1 cellular context compared by ENCODE assay signal in the genomic region with DNA sequence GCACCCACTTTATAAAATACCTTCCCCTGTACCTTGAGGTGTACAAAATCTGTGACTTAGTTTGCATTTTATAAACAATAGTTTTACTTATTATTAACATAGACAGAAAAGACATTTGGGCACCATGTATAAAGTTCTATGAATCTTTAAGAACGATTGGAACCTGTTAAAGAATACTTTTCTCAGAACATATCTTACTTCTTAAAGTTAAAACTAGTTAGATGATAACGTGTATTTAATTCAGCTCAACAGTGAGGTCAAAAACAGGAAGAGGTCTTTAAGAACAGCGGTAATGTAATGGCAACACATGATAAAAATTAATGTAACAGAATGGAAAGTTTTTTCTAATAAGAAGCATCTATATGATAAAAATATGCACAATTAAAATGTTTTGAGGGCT.
TF ChIP-seq lines count a peak whose summit lies in the region.

No MANE protein-coding gene starts in this region.

TF ChIP-seq in HEK293T, 16 proteins besides CTCF, POLR2A, EP300 and RAD21:
- TF ChIP-seq BHLHE40 (IDR thresholded peaks at IDR 0.05; ENCODE audit: borderline replicate concordance) (no peak), ELF4 (IDR thresholded peaks at IDR 0.05) (no peak), ARNT (IDR thresholded peaks at IDR 0.05) (no peak), TARDBP (IDR thresholded peaks at IDR 0.05) (no peak), LEF1 (IDR thresholded peaks at IDR 0.05; ENCODE audit: borderline replicate concordance) (no peak), ZNF384 (IDR thresholded peaks at IDR 0.05) (no peak), FOXM1 (IDR thresholded peaks at IDR 0.05; ENCODE audit: borderline replicate concordance) (no peak), NFRKB (IDR thresholded peaks at IDR 0.05) (no peak), CTBP1 (IDR thresholded peaks at IDR 0.05; ENCODE audit: borderline replicate concordance) (no peak), SUZ12 (IDR thresholded peaks at IDR 0.05) (no peak), FOXA1 (IDR thresholded peaks at IDR 0.05) (no peak), PKNOX1 (IDR thresholded peaks at IDR 0.05) (no peak), SP1 (IDR thresholded peaks at IDR 0.05) (no peak), HDGF (IDR thresholded peaks at IDR 0.05; ENCODE audit: borderline replicate concordance) (no peak), FOXK2 (IDR thresholded peaks at IDR 0.05) (no peak), L3MBTL2 (conservative IDR thresholded peaks at IDR 0.05) (no peak)
TF ChIP-seq in HEK293T: peak in this region for 0.
